Comparison of ENCODE assay signal across 1 cellular context in the genomic region with DNA sequence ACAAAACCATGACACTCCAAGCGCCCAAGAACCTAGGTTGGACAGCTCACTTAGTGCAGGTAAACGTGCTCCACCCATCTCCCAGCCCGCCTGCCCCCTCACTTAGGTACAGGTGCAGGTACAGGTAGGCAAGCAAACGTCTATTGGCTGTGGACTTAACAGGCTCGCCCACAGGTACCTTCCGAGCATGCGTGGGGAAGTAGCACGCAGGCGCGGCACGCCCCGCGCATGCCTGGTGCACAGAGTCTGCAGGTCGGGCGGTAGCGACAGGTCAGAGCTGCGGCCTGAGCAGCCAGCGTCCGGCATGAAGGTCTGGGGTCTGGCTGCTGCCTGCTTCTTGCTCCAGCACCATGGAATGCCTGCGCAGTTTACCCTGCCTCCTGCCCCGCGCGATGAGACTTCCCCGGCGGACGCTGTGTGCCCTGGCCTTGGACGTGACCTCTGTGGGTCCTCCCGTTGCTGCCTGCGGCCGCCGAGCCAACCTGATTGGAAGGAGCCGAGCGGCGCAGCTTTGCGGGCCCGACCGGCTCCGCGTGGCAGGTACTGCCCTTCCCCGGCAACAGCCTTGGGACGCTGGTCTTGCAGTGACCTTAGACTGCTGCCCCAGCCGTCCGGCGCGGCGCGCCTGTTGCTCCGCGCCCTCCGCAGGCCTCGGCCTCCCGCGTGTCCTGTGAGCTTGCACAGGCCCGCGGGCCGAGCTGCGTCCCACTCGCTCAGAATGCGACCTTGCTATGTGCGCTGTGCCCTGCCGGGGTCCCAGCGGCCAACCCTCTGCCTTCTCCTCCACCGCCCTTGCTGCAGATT.
A peak's percentile ranks its signal among the peaks of the same experiment; 100 is the strongest.
TF ChIP-seq lines count a peak whose summit lies in the region.

A gene with protein sequence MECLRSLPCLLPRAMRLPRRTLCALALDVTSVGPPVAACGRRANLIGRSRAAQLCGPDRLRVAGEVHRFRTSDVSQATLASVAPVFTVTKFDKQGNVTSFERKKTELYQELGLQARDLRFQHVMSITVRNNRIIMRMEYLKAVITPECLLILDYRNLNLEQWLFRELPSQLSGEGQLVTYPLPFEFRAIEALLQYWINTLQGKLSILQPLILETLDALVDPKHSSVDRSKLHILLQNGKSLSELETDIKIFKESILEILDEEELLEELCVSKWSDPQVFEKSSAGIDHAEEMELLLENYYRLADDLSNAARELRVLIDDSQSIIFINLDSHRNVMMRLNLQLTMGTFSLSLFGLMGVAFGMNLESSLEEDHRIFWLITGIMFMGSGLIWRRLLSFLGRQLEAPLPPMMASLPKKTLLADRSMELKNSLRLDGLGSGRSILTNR (plus strand): TSS at position 240 of the 804 bp plus-strand sequence. CDS start 111 bp downstream, at position 351.

TF ChIP-seq in K562, 482 proteins besides CTCF, POLR2A, EP300 and RAD21 (continued from another document and continues in another):
- no peak for TF ChIP-seq KLF13 (tag; IDR thresholded peaks at IDR 0.05; ENCODE audit: borderline replicate concordance, low read depth)
- TF ChIP-seq, protein P1, sequence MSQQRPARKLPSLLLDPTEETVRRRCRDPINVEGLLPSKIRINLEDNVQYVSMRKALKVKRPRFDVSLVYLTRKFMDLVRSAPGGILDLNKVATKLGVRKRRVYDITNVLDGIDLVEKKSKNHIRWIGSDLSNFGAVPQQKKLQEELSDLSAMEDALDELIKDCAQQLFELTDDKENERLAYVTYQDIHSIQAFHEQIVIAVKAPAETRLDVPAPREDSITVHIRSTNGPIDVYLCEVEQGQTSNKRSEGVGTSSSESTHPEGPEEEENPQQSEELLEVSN (IDR thresholded peaks at IDR 0.05; ENCODE audit: borderline replicate concordance in 1 of 2, extremely low read depth in 1 of 2, insufficient read depth in 1 of 2, insufficient read length in 1 of 2, low read depth in 1 of 2, low read length in 1 of 2, poor library complexity in 1 of 2, severe bottlenecking in 1 of 2): peak; percentile 49 to 70
- TF ChIP-seq, protein P2, sequence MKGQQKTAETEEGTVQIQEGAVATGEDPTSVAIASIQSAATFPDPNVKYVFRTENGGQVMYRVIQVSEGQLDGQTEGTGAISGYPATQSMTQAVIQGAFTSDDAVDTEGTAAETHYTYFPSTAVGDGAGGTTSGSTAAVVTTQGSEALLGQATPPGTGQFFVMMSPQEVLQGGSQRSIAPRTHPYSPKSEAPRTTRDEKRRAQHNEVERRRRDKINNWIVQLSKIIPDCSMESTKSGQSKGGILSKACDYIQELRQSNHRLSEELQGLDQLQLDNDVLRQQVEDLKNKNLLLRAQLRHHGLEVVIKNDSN (CRISPR knock-in tag; IDR thresholded peaks at IDR 0.05): peak; percentile 38; the same call in 1 of the 2 replicates
- TF ChIP-seq, protein P3, sequence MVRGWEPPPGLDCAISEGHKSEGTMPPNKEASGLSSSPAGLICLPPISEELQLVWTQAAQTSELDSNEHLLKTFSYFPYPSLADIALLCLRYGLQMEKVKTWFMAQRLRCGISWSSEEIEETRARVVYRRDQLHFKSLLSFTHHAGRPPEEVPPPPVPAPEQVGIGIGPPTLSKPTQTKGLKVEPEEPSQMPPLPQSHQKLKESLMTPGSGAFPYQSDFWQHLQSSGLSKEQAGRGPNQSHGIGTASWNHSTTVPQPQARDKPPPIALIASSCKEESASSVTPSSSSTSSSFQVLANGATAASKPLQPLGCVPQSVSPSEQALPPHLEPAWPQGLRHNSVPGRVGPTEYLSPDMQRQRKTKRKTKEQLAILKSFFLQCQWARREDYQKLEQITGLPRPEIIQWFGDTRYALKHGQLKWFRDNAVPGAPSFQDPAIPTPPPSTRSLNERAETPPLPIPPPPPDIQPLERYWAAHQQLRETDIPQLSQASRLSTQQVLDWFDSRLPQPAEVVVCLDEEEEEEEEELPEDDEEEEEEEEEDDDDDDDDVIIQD (CRISPR knock-in tag; IDR thresholded peaks at IDR 0.05): 0 out of 2 replicates have a peak, but pooled peaks have one; percentile 55
- no peak for TF ChIP-seq ZNF347 (CRISPR knock-in tag; IDR thresholded peaks at IDR 0.05; ENCODE audit: low read depth)
- TF ChIP-seq, protein P4, sequence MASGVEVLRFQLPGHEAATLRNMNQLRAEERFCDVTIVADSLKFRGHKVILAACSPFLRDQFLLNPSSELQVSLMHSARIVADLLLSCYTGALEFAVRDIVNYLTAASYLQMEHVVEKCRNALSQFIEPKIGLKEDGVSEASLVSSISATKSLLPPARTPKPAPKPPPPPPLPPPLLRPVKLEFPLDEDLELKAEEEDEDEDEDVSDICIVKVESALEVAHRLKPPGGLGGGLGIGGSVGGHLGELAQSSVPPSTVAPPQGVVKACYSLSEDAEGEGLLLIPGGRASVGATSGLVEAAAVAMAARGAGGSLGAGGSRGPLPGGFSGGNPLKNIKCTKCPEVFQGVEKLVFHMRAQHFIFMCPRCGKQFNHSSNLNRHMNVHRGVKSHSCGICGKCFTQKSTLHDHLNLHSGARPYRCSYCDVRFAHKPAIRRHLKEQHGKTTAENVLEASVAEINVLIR (CRISPR knock-in tag; IDR thresholded peaks at IDR 0.05): no peak
- TF ChIP-seq, protein P5, sequence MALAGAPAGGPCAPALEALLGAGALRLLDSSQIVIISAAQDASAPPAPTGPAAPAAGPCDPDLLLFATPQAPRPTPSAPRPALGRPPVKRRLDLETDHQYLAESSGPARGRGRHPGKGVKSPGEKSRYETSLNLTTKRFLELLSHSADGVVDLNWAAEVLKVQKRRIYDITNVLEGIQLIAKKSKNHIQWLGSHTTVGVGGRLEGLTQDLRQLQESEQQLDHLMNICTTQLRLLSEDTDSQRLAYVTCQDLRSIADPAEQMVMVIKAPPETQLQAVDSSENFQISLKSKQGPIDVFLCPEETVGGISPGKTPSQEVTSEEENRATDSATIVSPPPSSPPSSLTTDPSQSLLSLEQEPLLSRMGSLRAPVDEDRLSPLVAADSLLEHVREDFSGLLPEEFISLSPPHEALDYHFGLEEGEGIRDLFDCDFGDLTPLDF (CRISPR knock-in tag; IDR thresholded peaks at IDR 0.05): peak; percentile 62; the same call in 1 of the 2 replicates
- TF ChIP-seq ZNF780A (CRISPR knock-in tag; IDR thresholded peaks at IDR 0.05): no peak
- peak; percentile 17; the same call in 1 of the 2 replicates for TF ChIP-seq SMARCE1 (IDR thresholded peaks at IDR 0.05)
- TF ChIP-seq PYGO2 (tag; IDR thresholded peaks at IDR 0.05): no peak
- TF ChIP-seq, protein P6, sequence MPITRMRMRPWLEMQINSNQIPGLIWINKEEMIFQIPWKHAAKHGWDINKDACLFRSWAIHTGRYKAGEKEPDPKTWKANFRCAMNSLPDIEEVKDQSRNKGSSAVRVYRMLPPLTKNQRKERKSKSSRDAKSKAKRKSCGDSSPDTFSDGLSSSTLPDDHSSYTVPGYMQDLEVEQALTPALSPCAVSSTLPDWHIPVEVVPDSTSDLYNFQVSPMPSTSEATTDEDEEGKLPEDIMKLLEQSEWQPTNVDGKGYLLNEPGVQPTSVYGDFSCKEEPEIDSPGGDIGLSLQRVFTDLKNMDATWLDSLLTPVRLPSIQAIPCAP (CRISPR knock-in tag; IDR thresholded peaks at IDR 0.05; ENCODE audit: borderline replicate concordance): no peak
- TF ChIP-seq NFE2L1 (tag; IDR thresholded peaks at IDR 0.05; ENCODE audit: borderline replicate concordance, low read depth): no peak
- TF ChIP-seq ZNF668 (CRISPR knock-in tag; IDR thresholded peaks at IDR 0.05): no peak
- TF ChIP-seq, protein P7, sequence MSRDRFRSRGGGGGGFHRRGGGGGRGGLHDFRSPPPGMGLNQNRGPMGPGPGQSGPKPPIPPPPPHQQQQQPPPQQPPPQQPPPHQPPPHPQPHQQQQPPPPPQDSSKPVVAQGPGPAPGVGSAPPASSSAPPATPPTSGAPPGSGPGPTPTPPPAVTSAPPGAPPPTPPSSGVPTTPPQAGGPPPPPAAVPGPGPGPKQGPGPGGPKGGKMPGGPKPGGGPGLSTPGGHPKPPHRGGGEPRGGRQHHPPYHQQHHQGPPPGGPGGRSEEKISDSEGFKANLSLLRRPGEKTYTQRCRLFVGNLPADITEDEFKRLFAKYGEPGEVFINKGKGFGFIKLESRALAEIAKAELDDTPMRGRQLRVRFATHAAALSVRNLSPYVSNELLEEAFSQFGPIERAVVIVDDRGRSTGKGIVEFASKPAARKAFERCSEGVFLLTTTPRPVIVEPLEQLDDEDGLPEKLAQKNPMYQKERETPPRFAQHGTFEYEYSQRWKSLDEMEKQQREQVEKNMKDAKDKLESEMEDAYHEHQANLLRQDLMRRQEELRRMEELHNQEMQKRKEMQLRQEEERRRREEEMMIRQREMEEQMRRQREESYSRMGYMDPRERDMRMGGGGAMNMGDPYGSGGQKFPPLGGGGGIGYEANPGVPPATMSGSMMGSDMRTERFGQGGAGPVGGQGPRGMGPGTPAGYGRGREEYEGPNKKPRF (IDR thresholded peaks at IDR 0.05; ENCODE audit: low read depth, low read length): no peak
- no peak for TF ChIP-seq PURB (CRISPR knock-in tag; IDR thresholded peaks at IDR 0.05; ENCODE audit: low read depth)
- TF ChIP-seq ZKSCAN3 (CRISPR knock-in tag; IDR thresholded peaks at IDR 0.05): no peak
- TF ChIP-seq, protein P8, sequence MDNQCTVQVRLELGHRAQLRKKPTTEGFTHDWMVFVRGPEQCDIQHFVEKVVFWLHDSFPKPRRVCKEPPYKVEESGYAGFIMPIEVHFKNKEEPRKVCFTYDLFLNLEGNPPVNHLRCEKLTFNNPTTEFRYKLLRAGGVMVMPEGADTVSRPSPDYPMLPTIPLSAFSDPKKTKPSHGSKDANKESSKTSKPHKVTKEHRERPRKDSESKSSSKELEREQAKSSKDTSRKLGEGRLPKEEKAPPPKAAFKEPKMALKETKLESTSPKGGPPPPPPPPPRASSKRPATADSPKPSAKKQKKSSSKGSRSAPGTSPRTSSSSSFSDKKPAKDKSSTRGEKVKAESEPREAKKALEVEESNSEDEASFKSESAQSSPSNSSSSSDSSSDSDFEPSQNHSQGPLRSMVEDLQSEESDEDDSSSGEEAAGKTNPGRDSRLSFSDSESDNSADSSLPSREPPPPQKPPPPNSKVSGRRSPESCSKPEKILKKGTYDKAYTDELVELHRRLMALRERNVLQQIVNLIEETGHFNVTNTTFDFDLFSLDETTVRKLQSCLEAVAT (IDR thresholded peaks at IDR 0.05): no peak
- TF ChIP-seq, protein P9, sequence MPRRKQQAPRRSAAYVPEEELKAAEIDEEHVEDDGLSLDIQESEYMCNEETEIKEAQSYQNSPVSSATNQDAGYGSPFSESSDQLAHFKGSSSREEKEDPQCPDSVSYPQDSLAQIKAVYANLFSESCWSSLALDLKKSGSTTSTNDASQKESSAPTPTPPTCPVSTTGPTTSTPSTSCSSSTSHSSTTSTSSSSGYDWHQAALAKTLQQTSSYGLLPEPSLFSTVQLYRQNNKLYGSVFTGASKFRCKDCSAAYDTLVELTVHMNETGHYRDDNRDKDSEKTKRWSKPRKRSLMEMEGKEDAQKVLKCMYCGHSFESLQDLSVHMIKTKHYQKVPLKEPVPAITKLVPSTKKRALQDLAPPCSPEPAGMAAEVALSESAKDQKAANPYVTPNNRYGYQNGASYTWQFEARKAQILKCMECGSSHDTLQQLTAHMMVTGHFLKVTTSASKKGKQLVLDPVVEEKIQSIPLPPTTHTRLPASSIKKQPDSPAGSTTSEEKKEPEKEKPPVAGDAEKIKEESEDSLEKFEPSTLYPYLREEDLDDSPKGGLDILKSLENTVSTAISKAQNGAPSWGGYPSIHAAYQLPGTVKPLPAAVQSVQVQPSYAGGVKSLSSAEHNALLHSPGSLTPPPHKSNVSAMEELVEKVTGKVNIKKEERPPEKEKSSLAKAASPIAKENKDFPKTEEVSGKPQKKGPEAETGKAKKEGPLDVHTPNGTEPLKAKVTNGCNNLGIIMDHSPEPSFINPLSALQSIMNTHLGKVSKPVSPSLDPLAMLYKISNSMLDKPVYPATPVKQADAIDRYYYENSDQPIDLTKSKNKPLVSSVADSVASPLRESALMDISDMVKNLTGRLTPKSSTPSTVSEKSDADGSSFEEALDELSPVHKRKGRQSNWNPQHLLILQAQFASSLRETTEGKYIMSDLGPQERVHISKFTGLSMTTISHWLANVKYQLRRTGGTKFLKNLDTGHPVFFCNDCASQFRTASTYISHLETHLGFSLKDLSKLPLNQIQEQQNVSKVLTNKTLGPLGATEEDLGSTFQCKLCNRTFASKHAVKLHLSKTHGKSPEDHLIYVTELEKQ (CRISPR knock-in tag; IDR thresholded peaks at IDR 0.05): no peak
- no peak for TF ChIP-seq MIER1 (IDR thresholded peaks at IDR 0.05; ENCODE audit: low read depth)
- TF ChIP-seq TRIM28 (IDR thresholded peaks at IDR 0.05): no peak
- no peak for TF ChIP-seq MEF2D (tag; conservative IDR thresholded peaks at IDR 0.05; ENCODE audit: low read depth)
- TF ChIP-seq ZNF785 (CRISPR knock-in tag; IDR thresholded peaks at IDR 0.05): no peak
- no peak for TF ChIP-seq ZNF140 (CRISPR knock-in tag; IDR thresholded peaks at IDR 0.05)
- peak; percentile 90 for TF ChIP-seq RBFOX2 (IDR thresholded peaks at IDR 0.05; ENCODE audit: low read depth, low read length)
- no peak for TF ChIP-seq HMG20B (CRISPR knock-in tag; IDR thresholded peaks at IDR 0.05)
- TF ChIP-seq ZNF133 (CRISPR knock-in tag; IDR thresholded peaks at IDR 0.05): no peak
- peak; percentile 54 for TF ChIP-seq TAF9B (IDR thresholded peaks at IDR 0.05; ENCODE audit: partially characterized antibody)
- TF ChIP-seq, protein P10, sequence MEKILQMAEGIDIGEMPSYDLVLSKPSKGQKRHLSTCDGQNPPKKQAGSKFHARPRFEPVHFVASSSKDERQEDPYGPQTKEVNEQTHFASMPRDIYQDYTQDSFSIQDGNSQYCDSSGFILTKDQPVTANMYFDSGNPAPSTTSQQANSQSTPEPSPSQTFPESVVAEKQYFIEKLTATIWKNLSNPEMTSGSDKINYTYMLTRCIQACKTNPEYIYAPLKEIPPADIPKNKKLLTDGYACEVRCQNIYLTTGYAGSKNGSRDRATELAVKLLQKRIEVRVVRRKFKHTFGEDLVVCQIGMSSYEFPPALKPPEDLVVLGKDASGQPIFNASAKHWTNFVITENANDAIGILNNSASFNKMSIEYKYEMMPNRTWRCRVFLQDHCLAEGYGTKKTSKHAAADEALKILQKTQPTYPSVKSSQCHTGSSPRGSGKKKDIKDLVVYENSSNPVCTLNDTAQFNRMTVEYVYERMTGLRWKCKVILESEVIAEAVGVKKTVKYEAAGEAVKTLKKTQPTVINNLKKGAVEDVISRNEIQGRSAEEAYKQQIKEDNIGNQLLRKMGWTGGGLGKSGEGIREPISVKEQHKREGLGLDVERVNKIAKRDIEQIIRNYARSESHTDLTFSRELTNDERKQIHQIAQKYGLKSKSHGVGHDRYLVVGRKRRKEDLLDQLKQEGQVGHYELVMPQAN (IDR thresholded peaks at IDR 0.05; ENCODE audit: borderline replicate concordance): peak; percentile 77; the same call in 1 of the 2 replicates
- no peak; the same call in 1 of the 2 replicates for TF ChIP-seq JUNB (CRISPR knock-in tag; conservative IDR thresholded peaks at IDR 0.05)
- TF ChIP-seq EWSR1 (IDR thresholded peaks at IDR 0.05; ENCODE audit: borderline replicate concordance, low read depth, partially characterized antibody): no peak
- TF ChIP-seq LARP7 (IDR thresholded peaks at IDR 0.05): peak; percentile 18; the same call in 1 of the 2 replicates
- TF ChIP-seq XRCC5 (IDR thresholded peaks at IDR 0.05; ENCODE audit: low read depth, low read length): 0 out of 2 replicates have a peak, but pooled peaks have one; percentile 6
- no peak for TF ChIP-seq ILK (tag; IDR thresholded peaks at IDR 0.05; ENCODE audit: borderline replicate concordance, low read depth)
- TF ChIP-seq NFYB (IDR thresholded peaks at IDR 0.05; ENCODE audit: extremely low read depth, insufficient read length): no peak
- TF ChIP-seq HNRNPL (IDR thresholded peaks at IDR 0.05; ENCODE audit: low read depth, low read length): peak; percentile 51; the same call in 1 of the 2 replicates
- no peak for TF ChIP-seq ZNF778 (CRISPR knock-in tag; IDR thresholded peaks at IDR 0.05)
- TF ChIP-seq, protein P11, sequence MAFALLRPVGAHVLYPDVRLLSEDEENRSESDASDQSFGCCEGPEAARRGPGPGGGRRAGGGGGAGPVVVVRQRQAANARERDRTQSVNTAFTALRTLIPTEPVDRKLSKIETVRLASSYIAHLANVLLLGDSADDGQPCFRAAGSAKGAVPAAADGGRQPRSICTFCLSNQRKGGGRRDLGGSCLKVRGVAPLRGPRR (CRISPR knock-in tag; IDR thresholded peaks at IDR 0.05): no peak
- TF ChIP-seq ZBTB8A (IDR thresholded peaks at IDR 0.05; ENCODE audit: partially characterized antibody): no peak
- peak; percentile 78 for TF ChIP-seq EP400 (IDR thresholded peaks at IDR 0.05)
- no peak for TF ChIP-seq SIRT6 (IDR thresholded peaks at IDR 0.05; ENCODE audit: low read depth, low read length)
